ENCODE assay signal across 8 cellular contexts in genomic region chr18:60684843-60685513, GRCh38.
DNase-seq lines count a peak whose midpoint lies in the region; ATAC-seq and TF ChIP-seq lines count a peak whose summit lies in the region.

No MANE protein-coding gene starts in this region.

- intact Hi-C loops in gastrocnemius medialis (cut with DNase I; ENCODE audit: low total_unique reads): loop anchor here (5.0 kb wide), 1 partner anchor 817 kb away; no protein-coding TSS in a partner anchor

- no peak overlapping the region for H3K27ac Mint-ChIP-seq in effector memory CD8-positive, alpha-beta T cell

- in situ Hi-C loops in gastrocnemius medialis (cut with MboI; ENCODE audit: low sequenced_read_pairs in 4 of 4): no loop called here

- no peaks in the 10 kb centered on the region for H3K9me3 ChIP-seq in gastrocnemius medialis

- no peak overlapping the region for H3K4me3 Mint-ChIP-seq in effector memory CD8-positive, alpha-beta T cell

- H3K36me3 Mint-ChIP-seq in effector memory CD8-positive, alpha-beta T cell (ENCODE audit: insufficient read depth): no peaks in the 10 kb centered on the region

- no peaks in the 10 kb centered on the region for H3K27me3 ChIP-seq in gastrocnemius medialis

- H3K4me1 Mint-ChIP-seq in effector memory CD8-positive, alpha-beta T cell (ENCODE audit: low read depth in 2 of 2): no peaks in the 10 kb centered on the region

- H3K27me3 Mint-ChIP-seq in effector memory CD8-positive, alpha-beta T cell: no peaks in the 10 kb centered on the region

- no peaks in the 10 kb centered on the region for H3K4me1 ChIP-seq in gastrocnemius medialis

- H3K27ac ChIP-seq in RWPE1: no peak overlapping the region
- H3K27ac ChIP-seq in gastrocnemius medialis: no peak overlapping the region

- CTCF ChIA-PET in RWPE1 (lab: Yijun Ruan, JAX): interaction anchor here (0.6 to 0.7 kb wide), 4 partner anchors 666 to 1417 kb away, joined by 3 to 6 read pairs (median 4); no protein-coding TSS in a partner anchor

- TF ChIP-seq CTCF in RWPE1 (conservative IDR thresholded peaks at IDR 0.05; ENCODE audit: low read depth) (peak; percentile 77), gastrocnemius medialis (IDR thresholded peaks at IDR 0.05 in 4 of 5, conservative IDR thresholded peaks at IDR 0.05 in 1 of 5) (peak in 2 of 5 experiments; percentile 20 to 43)

- no peak overlapping the region for H3K4me3 ChIP-seq in gastrocnemius medialis

- POLR2A ChIA-PET in RWPE1 (lab: Yijun Ruan, JAX; ENCODE audit: low non-redundant PET): no interaction called here

- H3K9me3 Mint-ChIP-seq in effector memory CD8-positive, alpha-beta T cell: peaks cover 3 to 9% of the 10 kb centered on the region in 2 donors

- DNase-seq in Daoy (ENCODE audit: low read depth) (peak; percentile 30), RWPE1 (ENCODE audit: low spot score) (no peak), glomerular visceral epithelial cell (ENCODE audit: extremely low spot score) (peak; percentile 24), gastrocnemius medialis (no peak)
- no peak for DNase-seq in effector memory CD8-positive, alpha-beta T cell

- TF ChIP-seq POLR2A in gastrocnemius medialis (IDR thresholded peaks at IDR 0.05): no peak

- ATAC-seq in HG03342 (IDR thresholded peaks at IDR 0.05; ENCODE audit: unreplicated experiment) (peak; percentile 55), HG03135 (IDR thresholded peaks at IDR 0.05; ENCODE audit: unreplicated experiment) (no peak), GM21723 (IDR thresholded peaks at IDR 0.05; ENCODE audit: unreplicated experiment) (no peak), gastrocnemius medialis (no peak)
- no peak for ATAC-seq in effector memory CD8-positive, alpha-beta T cell (replicated peaks)

- H3K36me3 ChIP-seq in gastrocnemius medialis: no peaks in the 10 kb centered on the region

Comparison
In these comparisons a context has a peak if more than half of its experiments do, and no peak if none do; other contexts are left out.
1. DNase-seq: peak in Daoy (single experiment) and glomerular visceral epithelial cell (single experiment); none in RWPE1 (single experiment), effector memory CD8-positive, alpha-beta T cell (0 of 3) and gastrocnemius medialis (0 of 2).